9 cellular contexts compared by ENCODE assay signal in genomic region chr3:114179575-114179974, GRCh38. TPM values are rescaled to one million over a fixed set of nuclear protein-coding genes. Genes with fewer than 3 reads are reported as not detected.
A peak's percentile ranks its signal among the peaks of the same experiment; 100 is the strongest.
DNase-seq lines count a peak whose midpoint lies in the region; ATAC-seq and TF ChIP-seq lines count a peak whose summit lies in the region.
"Had no signal": no experiment of that assay in that cellular context is flagged by ENCODE, and none has a peak within 500 bp of the region (broad histone marks: within the 10 kb centered on the region; RNA-seq: fewer than 3 reads in every experiment).

No MANE protein-coding gene starts in this region.

- no peak overlapping the region for H3K4me3 Mint-ChIP-seq in activated CD8-positive, alpha-beta T cell treated with anti-CD3 and anti-CD28 coated beads, Interleukin-2, amount 10 ng/mL, durations not matched to agents 7 days and 5 days
- H3K4me3 Mint-ChIP-seq in memory B cell, result no peak overlapping the region
- H3K4me3 Mint-ChIP-seq in activated T-helper 1 cell treated with anti-CD3 and anti-CD28 coated beads, Interleukin-12 subunit alpha, Interleukin-12 subunit beta, Interleukin-2, Interleukin-4 antibody, amounts not matched to agents 30 ng/mL and 10 ng/mL and 1 ng/mL, durations not matched to agents 14 hours and 24 hours and 36 hours, result no peak overlapping the region

- H3K27ac Mint-ChIP-seq in activated CD8-positive, alpha-beta T cell treated with anti-CD3 and anti-CD28 coated beads, Interleukin-2, amount 10 ng/mL, durations not matched to agents 7 days and 5 days, result no peak overlapping the region
- H3K27ac Mint-ChIP-seq in memory B cell, result no peak overlapping the region
- H3K27ac Mint-ChIP-seq in activated T-helper 1 cell treated with anti-CD3 and anti-CD28 coated beads, Interleukin-12 subunit alpha, Interleukin-12 subunit beta, Interleukin-2, Interleukin-4 antibody, amounts not matched to agents 30 ng/mL and 10 ng/mL and 1 ng/mL, durations not matched to agents 14 hours and 24 hours and 36 hours, result no peak overlapping the region

- intact Hi-C loops in activated T-helper 1 cell treated with anti-CD3 and anti-CD28 coated beads, Interleukin-12 subunit alpha, Interleukin-12 subunit beta, Interleukin-2, Interleukin-4 antibody, amounts not matched to agents 30 ng/mL and 10 ng/mL and 1 ng/mL, durations not matched to agents 14 hours and 24 hours and 36 hours (cut with micrococcal nuclease), result no loop called here

- DNase-seq in NCI-H82 (lab: John Stamatoyannopoulos, UW) (peak; percentile 52), NCI-H82 treated with DMSO at 0.1 percent for 48 hours (lab: John Stamatoyannopoulos, UW; ENCODE audit: unreplicated experiment) (no peak), NCI-H1092 treated with DMSO at 0.1 percent for 48 hours (lab: John Stamatoyannopoulos, UW) (peak; percentile 77), memory B cell (ENCODE audit: low spot score in 2 of 2) (peak in 1 of 2 donors; percentile 11), smooth muscle cell (lab: John Stamatoyannopoulos, UW; ENCODE audit: unreplicated experiment) (no peak)
- DNase-seq in activated CD8-positive, alpha-beta T cell treated with anti-CD3 and anti-CD28 coated beads, Interleukin-2, amount 10 ng/mL, durations not matched to agents 7 days and 5 days, result peak; percentile 25
- DNase-seq in activated T-helper 1 cell treated with anti-CD3 and anti-CD28 coated beads, Interleukin-12 subunit alpha, Interleukin-12 subunit beta, Interleukin-2, Interleukin-4 antibody, amounts not matched to agents 30 ng/mL and 10 ng/mL and 1 ng/mL, durations not matched to agents 14 hours and 24 hours and 36 hours (ENCODE audit: low spot score), result no peak

- no peak overlapping the region for H3K9ac ChIP-seq in smooth muscle cell (ENCODE audit: low read depth)

- no peaks in the 10 kb centered on the region for H4K20me1 ChIP-seq in smooth muscle cell (ENCODE audit: low read depth)

- H3K9me3 ChIP-seq in smooth muscle cell (replicated peaks; ENCODE audit: low read depth), result no peaks in the 10 kb centered on the region

- H3K27me3 ChIP-seq in smooth muscle cell (ENCODE audit: low read depth), result no peaks in the 10 kb centered on the region

- no peaks in the 10 kb centered on the region for H3K79me2 ChIP-seq in smooth muscle cell (ENCODE audit: low read depth)

- H3K4me1 Mint-ChIP-seq in activated CD8-positive, alpha-beta T cell treated with anti-CD3 and anti-CD28 coated beads, Interleukin-2, amount 10 ng/mL, durations not matched to agents 7 days and 5 days (ENCODE audit: low read depth), result peaks cover 5% of the 10 kb centered on the region
- peaks cover 8% of the 10 kb centered on the region for H3K4me1 Mint-ChIP-seq in memory B cell
- H3K4me1 Mint-ChIP-seq in activated T-helper 1 cell treated with anti-CD3 and anti-CD28 coated beads, Interleukin-12 subunit alpha, Interleukin-12 subunit beta, Interleukin-2, Interleukin-4 antibody, amounts not matched to agents 30 ng/mL and 10 ng/mL and 1 ng/mL, durations not matched to agents 14 hours and 24 hours and 36 hours (ENCODE audit: low read depth), result no peaks in the 10 kb centered on the region

- CTCF ChIA-PET in activated CD8-positive, alpha-beta T cell treated with anti-CD3 and anti-CD28 coated beads, Interleukin-2, amount 10 ng/mL, durations not matched to agents 7 days and 5 days (lab: Charles Lee), result interaction anchor here (0.6 to 2.3 kb wide), 7 partner anchors 13 to 956 kb away, joined by 4 to 10 read pairs (median 6); no protein-coding TSS in a partner anchor

- H3K4me3 ChIP-seq in smooth muscle cell, result no peak overlapping the region

- no peaks in the 10 kb centered on the region for H3F3A ChIP-seq in smooth muscle cell (ENCODE audit: low read depth)

- no peak for TF ChIP-seq CTCF in smooth muscle cell (IDR thresholded peaks at IDR 0.05; ENCODE audit: borderline replicate concordance, insufficient read depth, poor library complexity, severe bottlenecking)

- no peaks in the 10 kb centered on the region for H3K4me1 ChIP-seq in smooth muscle cell (ENCODE audit: low read depth)

- H3K36me3 ChIP-seq in smooth muscle cell (ENCODE audit: low read depth), result no peaks in the 10 kb centered on the region

- H3K4me2 ChIP-seq in smooth muscle cell, result no peak overlapping the region

- peak; percentile 42 for ATAC-seq in activated CD8-positive, alpha-beta T cell treated with anti-CD3 and anti-CD28 coated beads, Interleukin-2, amount 10 ng/mL, durations not matched to agents 7 days and 5 days
- ATAC-seq in memory B cell (ENCODE audit: low read depth) (peak; percentile 93), GM18511 (IDR thresholded peaks at IDR 0.05; ENCODE audit: unreplicated experiment) (no peak)

- H2AFZ ChIP-seq in smooth muscle cell (ENCODE audit: low read depth), result no peak overlapping the region

- 32% methylated on average over 2 of the region's 2 CpGs for WGBS in smooth muscle cell (ENCODE audit: low lambda C conversion rate)

- H3K9me3 Mint-ChIP-seq in activated CD8-positive, alpha-beta T cell treated with anti-CD3 and anti-CD28 coated beads, Interleukin-2, amount 10 ng/mL, durations not matched to agents 7 days and 5 days (ENCODE audit: insufficient read depth), result no peaks in the 10 kb centered on the region
- H3K9me3 Mint-ChIP-seq in memory B cell, result peaks cover 4% of the 10 kb centered on the region
- no peaks in the 10 kb centered on the region for H3K9me3 Mint-ChIP-seq in activated T-helper 1 cell treated with anti-CD3 and anti-CD28 coated beads, Interleukin-12 subunit alpha, Interleukin-12 subunit beta, Interleukin-2, Interleukin-4 antibody, amounts not matched to agents 30 ng/mL and 10 ng/mL and 1 ng/mL, durations not matched to agents 14 hours and 24 hours and 36 hours

- POLR2A ChIA-PET in activated CD8-positive, alpha-beta T cell treated with anti-CD3 and anti-CD28 coated beads, Interleukin-2, amount 10 ng/mL, durations not matched to agents 7 days and 5 days (lab: Charles Lee), result interaction anchor here (1.3 kb wide), 1 partner anchor 25 kb away, joined by 3 read pairs; no protein-coding TSS in a partner anchor

- peaks cover 17% of the 10 kb centered on the region for H3K27me3 Mint-ChIP-seq in activated CD8-positive, alpha-beta T cell treated with anti-CD3 and anti-CD28 coated beads, Interleukin-2, amount 10 ng/mL, durations not matched to agents 7 days and 5 days (ENCODE audit: low read depth)
- peaks cover 2% of the 10 kb centered on the region for H3K27me3 Mint-ChIP-seq in memory B cell
- H3K27me3 Mint-ChIP-seq in activated T-helper 1 cell treated with anti-CD3 and anti-CD28 coated beads, Interleukin-12 subunit alpha, Interleukin-12 subunit beta, Interleukin-2, Interleukin-4 antibody, amounts not matched to agents 30 ng/mL and 10 ng/mL and 1 ng/mL, durations not matched to agents 14 hours and 24 hours and 36 hours (ENCODE audit: insufficient read depth), result peaks cover 24% of the 10 kb centered on the region

- no peaks in the 10 kb centered on the region for H3K36me3 Mint-ChIP-seq in activated CD8-positive, alpha-beta T cell treated with anti-CD3 and anti-CD28 coated beads, Interleukin-2, amount 10 ng/mL, durations not matched to agents 7 days and 5 days (ENCODE audit: low read depth)
- H3K36me3 Mint-ChIP-seq in memory B cell, result peaks cover 4% of the 10 kb centered on the region
- no peaks in the 10 kb centered on the region for H3K36me3 Mint-ChIP-seq in activated T-helper 1 cell treated with anti-CD3 and anti-CD28 coated beads, Interleukin-12 subunit alpha, Interleukin-12 subunit beta, Interleukin-2, Interleukin-4 antibody, amounts not matched to agents 30 ng/mL and 10 ng/mL and 1 ng/mL, durations not matched to agents 14 hours and 24 hours and 36 hours (ENCODE audit: low read depth)

- no peak overlapping the region for H3K27ac ChIP-seq in smooth muscle cell (ENCODE audit: low read depth)

RNA-seq across cellular contexts. Expression of gene DRD3, which starts 0.7 kb away (rescaled TPM):
- total RNA-seq in activated CD8-positive, alpha-beta T cell treated with anti-CD3 and anti-CD28 coated beads, Interleukin-2, amount 10 ng/mL, durations not matched to agents 7 days and 5 days, result not detected
- total RNA-seq in smooth muscle cell, result 0.09 TPM in 1 of 2 replicates, not detected in the other
- polyA plus RNA-seq in smooth muscle cell, result not detected in 2 replicates
- total RNA-seq in activated T-helper 1 cell treated with anti-CD3 and anti-CD28 coated beads, Interleukin-12 subunit alpha, Interleukin-12 subunit beta, Interleukin-2, Interleukin-4 antibody, amounts not matched to agents 30 ng/mL and 10 ng/mL and 1 ng/mL, durations not matched to agents 14 hours and 24 hours and 36 hours, result not detected in 2 replicates
- total RNA-seq: activated CD8-positive, alpha-beta memory T cell treated with anti-CD3 and anti-CD28 coated beads for 36 hours had no signal

RNA-seq across cellular contexts. Expression of gene ZNF80, which starts 57.8 kb away (rescaled TPM):
- total RNA-seq in activated CD8-positive, alpha-beta T cell treated with anti-CD3 and anti-CD28 coated beads, Interleukin-2, amount 10 ng/mL, durations not matched to agents 7 days and 5 days, result under 1 TPM; 0.71 to 0.89 TPM
- total RNA-seq in smooth muscle cell, result not detected in 2 replicates
- not detected in 2 replicates for polyA plus RNA-seq in smooth muscle cell
- total RNA-seq in activated T-helper 1 cell treated with anti-CD3 and anti-CD28 coated beads, Interleukin-12 subunit alpha, Interleukin-12 subunit beta, Interleukin-2, Interleukin-4 antibody, amounts not matched to agents 30 ng/mL and 10 ng/mL and 1 ng/mL, durations not matched to agents 14 hours and 24 hours and 36 hours, result 0.22 and 0.23 TPM in 2 replicates

Comparison
In these comparisons a context has a peak if more than half of its experiments do, and no peak if none do; other contexts are left out.
1. DNase-seq: peak in NCI-H82 (single experiment), NCI-H1092 treated with DMSO at 0.1 percent for 48 hours (single experiment) and activated CD8-positive, alpha-beta T cell treated with anti-CD3 and anti-CD28 coated beads, Interleukin-2, amount 10 ng/mL, durations not matched to agents 7 days and 5 days (single experiment); none in NCI-H82 treated with DMSO at 0.1 percent for 48 hours (single experiment), smooth muscle cell (single experiment) and activated T-helper 1 cell treated with anti-CD3 and anti-CD28 coated beads, Interleukin-12 subunit alpha, Interleukin-12 subunit beta, Interleukin-2, Interleukin-4 antibody, amounts not matched to agents 30 ng/mL and 10 ng/mL and 1 ng/mL, durations not matched to agents 14 hours and 24 hours and 36 hours (single experiment).